21 cellular contexts compared by ENCODE assay signal in genomic region chr19:18798384-18799352, GRCh38. TPM values are rescaled to one million over a fixed set of nuclear protein-coding genes. Genes with fewer than 3 reads are reported as not detected.
DNase-seq lines count a peak whose midpoint lies in the region; FAIRE-seq and TF ChIP-seq lines count a peak whose summit lies in the region.
"Had no signal": no experiment of that assay in that cellular context is flagged by ENCODE, and none has a peak within 500 bp of the region (broad histone marks: within the 10 kb centered on the region; RNA-seq: fewer than 3 reads in every experiment).

No MANE protein-coding gene starts in this region.

- H2BK120ac ChIP-seq in H1 (replicated peaks; ENCODE audit: low read depth, low read length) = no peak overlapping the region

- H4K91ac ChIP-seq in H1 (replicated peaks; ENCODE audit: insufficient read length, low read length) = no peak overlapping the region

- H3K36me3 Mint-ChIP-seq in HFFc6 (ENCODE audit: low read depth) (no peaks in the 10 kb centered on the region), neural progenitor cell (no peaks in the 10 kb centered on the region)
- H3K36me3 Mint-ChIP-seq: stimulated activated effector memory CD8-positive, alpha-beta T cell treated with anti-CD3 and anti-CD28 coated beads, Interleukin-12 subunit alpha, Interleukin-12 subunit beta, amount 100 ng/mL, for 72 hours had no signal

- H3K36me3 ChIP-seq in H1 (ENCODE audit: control insufficient read depth in 2 of 4, insufficient read depth in 4 of 4, low read length in 3 of 4) = no peaks in the 10 kb centered on the region
- no peaks in the 10 kb centered on the region for H3K36me3 ChIP-seq in neural progenitor cell
- no peaks in the 10 kb centered on the region for H3K36me3 ChIP-seq in MM.1S (replicated peaks; ENCODE audit: insufficient read depth, low read length)
- no peaks in the 10 kb centered on the region for H3K36me3 ChIP-seq in uterus
- H3K36me3 ChIP-seq: ascending aorta had no signal

- H2BK15ac ChIP-seq in H1 (ENCODE audit: low read length) = peak overlapping the region; percentile 21; the same call in 1 of the 2 replicates

- no peak for TF ChIP-seq EP300 in H1 (IDR thresholded peaks at IDR 0.05; ENCODE audit: borderline replicate concordance in 1 of 2, low read depth in 2 of 2, low read length in 2 of 2)

- DNase-seq in COLO668 (lab: John Stamatoyannopoulos, UW; ENCODE audit: unreplicated experiment) = peak; percentile 66
- no peak for DNase-seq in HFFc6
- DNase-seq in H1 (ENCODE audit: low read depth in 1 of 2, low spot score in 2 of 2) = no peak
- DNase-seq in neural progenitor cell (ENCODE audit: low spot score) = peak; percentile 34
- DNase-seq in cardiac septum (ENCODE audit: low spot score) = no peak
- no peak for DNase-seq in MM.1S
- DNase-seq in uterus = no peak
- DNase-seq in T-helper 9 cell = no peak
- DNase-seq: activated CD8-positive, alpha-beta memory T cell treated with anti-CD3 and anti-CD28 coated beads, Interleukin-2, amount 50 U/mL, for 4 hours; AML-193; DMS79; erythroblast; GOT3; kidney glomerular epithelial cell; midbrain; occipital lobe; Right ventricle myocardium superior; T-helper 2 cell had no signal

- H3K4me1 Mint-ChIP-seq in HFFc6 (ENCODE audit: low read depth) (peaks cover 6% of the 10 kb centered on the region; the same call in 1 of the 2 replicates), neural progenitor cell (peaks cover 8% of the 10 kb centered on the region)
- H3K4me1 Mint-ChIP-seq: stimulated activated effector memory CD8-positive, alpha-beta T cell treated with anti-CD3 and anti-CD28 coated beads, Interleukin-12 subunit alpha, Interleukin-12 subunit beta, amount 100 ng/mL, for 72 hours had no signal

- peaks cover 0 to 14% of the 10 kb centered on the region in 2 experiments for H4K20me1 ChIP-seq in H1 (replicated peaks in 1 of 2; ENCODE audit: control insufficient read depth in 1 of 2, insufficient read depth in 2 of 2, low read length in 2 of 2)
- H4K20me1 ChIP-seq in neural progenitor cell (ENCODE audit: low read depth) = no peaks in the 10 kb centered on the region
- H4K20me1 ChIP-seq in MM.1S (ENCODE audit: insufficient read depth, low read length) = no peaks in the 10 kb centered on the region

- H3K56ac ChIP-seq in H1 (replicated peaks; ENCODE audit: insufficient read length, low read depth, low read length) = no peak overlapping the region

- H3K18ac ChIP-seq in H1 (ENCODE audit: extremely low read depth, low read length) = no peak overlapping the region; the same call in 1 of the 2 replicates

- H2BK12ac ChIP-seq in H1 (ENCODE audit: low read depth, low read length) = no peak overlapping the region

- H3K27ac Mint-ChIP-seq in HFFc6 = no peak overlapping the region
- no peak overlapping the region for H3K27ac Mint-ChIP-seq in neural progenitor cell
- H3K27ac Mint-ChIP-seq: dendritic cell treated with granulocyte-macrophage colony-stimulating factor and Interleukin-4, amounts not matched to agents 40 ng/mL and 50 ng/mL, for 4 days; stimulated activated effector memory CD8-positive, alpha-beta T cell treated with anti-CD3 and anti-CD28 coated beads, Interleukin-12 subunit alpha, Interleukin-12 subunit beta, amount 100 ng/mL, for 72 hours had no signal

- FAIRE-seq in H1 (lab: Jason Lieb, UNC) = no peak

- H3K9me3 Mint-ChIP-seq in HFFc6 (no peaks in the 10 kb centered on the region), neural progenitor cell (no peaks in the 10 kb centered on the region)
- H3K9me3 Mint-ChIP-seq: dendritic cell treated with granulocyte-macrophage colony-stimulating factor and Interleukin-4, amounts not matched to agents 40 ng/mL and 50 ng/mL, for 4 days; stimulated activated effector memory CD8-positive, alpha-beta T cell treated with anti-CD3 and anti-CD28 coated beads, Interleukin-12 subunit alpha, Interleukin-12 subunit beta, amount 100 ng/mL, for 72 hours had no signal

- H3K14ac ChIP-seq in H1 (ENCODE audit: insufficient read length) = no peak overlapping the region

- WGBS in H1 (ENCODE audit: extremely low coverage in 1 of 2, insufficient coverage in 1 of 2, insufficient read length in 1 of 2, insufficient replicate concordance in 2 of 2, low coverage in 1 of 2, low lambda C conversion rate in 2 of 2, missing lambda C conversion rate in 1 of 2), 2 experiments = 65% methylated on average over 22 of the region's 22 CpGs; no CpG with 5 or more reads in 1 of the 2 experiments

- no peak overlapping the region for H4K5ac ChIP-seq in H1 (ENCODE audit: insufficient read length, low read depth, low read length)

- H3K23ac ChIP-seq in H1 (ENCODE audit: insufficient read length) = no peak overlapping the region

- POLR2A ChIA-PET in H1 (lab: Charles Lee; ENCODE audit: partially characterized antibody) = interaction anchor here (0.8 to 1.2 kb wide), 3 partner anchors 9 to 348 kb away, joined by 3 read pairs; no protein-coding TSS in a partner anchor

- no peak overlapping the region; the same call in 1 of the 2 replicates for H4K8ac ChIP-seq in H1 (ENCODE audit: extremely low read depth, insufficient read depth, low read length)

- TF ChIP-seq RAD21 in H1 (IDR thresholded peaks at IDR 0.05 in 1 of 2, conservative IDR thresholded peaks at IDR 0.05 in 1 of 2; ENCODE audit: low read depth in 2 of 2, low read length in 2 of 2) = peak; percentile 17 to 52; a peak in 3 of 4 replicates

- TF ChIP-seq POLR2A in H1 (IDR thresholded peaks at IDR 0.05; ENCODE audit: control extremely low read depth in 1 of 2, low read depth in 2 of 2, low read length in 2 of 2) (no peak), uterus (IDR thresholded peaks at IDR 0.05) (no peak)

- H3K9ac ChIP-seq in H1 (replicated peaks in 1 of 4; ENCODE audit: extremely low read depth in 1 of 4, low read depth in 3 of 4, low read length in 3 of 4) (no peak overlapping the region), neural progenitor cell (no peak overlapping the region), MM.1S (ENCODE audit: low read length) (no peak overlapping the region)

- no peak overlapping the region for H3K4ac ChIP-seq in H1 (replicated peaks; ENCODE audit: insufficient read length, low read depth, low read length)

- H3K27me3 ChIP-seq in H1 (replicated peaks in 1 of 4; ENCODE audit: control insufficient read depth in 3 of 4, extremely low read depth in 1 of 4, insufficient read depth in 3 of 4, low read length in 3 of 4) (peaks cover 4 to 48% (median 36%) of the 10 kb centered on the region in 4 experiments), neural progenitor cell (peaks cover 98% of the 10 kb centered on the region), MM.1S (replicated peaks; ENCODE audit: insufficient read depth, low read length) (peaks cover 86% of the 10 kb centered on the region), uterus (no peaks in the 10 kb centered on the region)
- H3K27me3 ChIP-seq: ascending aorta had no signal

- peaks cover 5% of the 10 kb centered on the region for H3F3A ChIP-seq in neural progenitor cell (ENCODE audit: low read depth)
- H3F3A ChIP-seq in MM.1S (ENCODE audit: insufficient read depth, low read length) = no peaks in the 10 kb centered on the region

- H3K4me1 ChIP-seq in H1 (replicated peaks in 1 of 4; ENCODE audit: control insufficient read depth in 3 of 4, insufficient read depth in 4 of 4, low read length in 3 of 4) (peaks cover 0 to 2% (median 0%) of the 10 kb centered on the region in 4 experiments; a peak in 2 of 7 replicates), neural progenitor cell (peaks cover 3% of the 10 kb centered on the region), MM.1S (ENCODE audit: low read length) (no peaks in the 10 kb centered on the region), uterus (no peaks in the 10 kb centered on the region)

- peaks cover 8% of the 10 kb centered on the region for H3K27me3 Mint-ChIP-seq in HFFc6 (ENCODE audit: insufficient read depth)
- peaks cover 39% of the 10 kb centered on the region for H3K27me3 Mint-ChIP-seq in neural progenitor cell (ENCODE audit: insufficient read depth, low read depth)

- H3K4me2 ChIP-seq in H1 (ENCODE audit: insufficient read depth in 1 of 2, low read depth in 2 of 2, low read length in 2 of 2) (no peak overlapping the region), neural progenitor cell (no peak overlapping the region), MM.1S (ENCODE audit: low read depth, low read length) (no peak overlapping the region)

- intact Hi-C loops in cardiac septum (cut with DNase I) (no loop called here), uterus (cut with DNase I; ENCODE audit: low total_unique reads) (no loop called here)

- H3K27ac ChIP-seq in H1 (ENCODE audit: low read depth, low read length) (no peak overlapping the region), neural progenitor cell (no peak overlapping the region), MM.1S (ENCODE audit: low read length) (no peak overlapping the region), uterus (no peak overlapping the region)
- H3K27ac ChIP-seq: ascending aorta had no signal

- CTCF ChIA-PET in H1 (lab: Charles Lee; ENCODE audit: partially characterized antibody) = interaction anchor here (0.9 to 3.2 kb wide), 12 partner anchors 9 to 519 kb away, joined by 3 to 22 read pairs (median 4); partner anchors contain the start of gene UPF1

- no peaks in the 10 kb centered on the region for H3K79me1 ChIP-seq in H1 (ENCODE audit: low read depth, low read length)

- no peaks in the 10 kb centered on the region for H3K9me3 ChIP-seq in H1 (ENCODE audit: insufficient read depth in 2 of 2, low read depth in 1 of 2, low read length in 1 of 2)
- H3K9me3 ChIP-seq in neural progenitor cell (ENCODE audit: low read depth) = no peaks in the 10 kb centered on the region
- H3K9me3 ChIP-seq in MM.1S (replicated peaks; ENCODE audit: insufficient read depth, low read length) = no peaks in the 10 kb centered on the region
- no peaks in the 10 kb centered on the region for H3K9me3 ChIP-seq in uterus
- H3K9me3 ChIP-seq: ascending aorta had no signal

- H3K4me3 ChIP-seq in H1 (ENCODE audit: extremely low read depth in 1 of 4, insufficient read depth in 2 of 4, low read depth in 3 of 4, low read length in 4 of 4) (no peak overlapping the region), neural progenitor cell (no peak overlapping the region), MM.1S (ENCODE audit: low read length) (no peak overlapping the region), uterus (no peak overlapping the region)
- H3K4me3 ChIP-seq: ascending aorta had no signal

- no peak overlapping the region for H2BK20ac ChIP-seq in H1 (ENCODE audit: low read length)

- H3K79me2 ChIP-seq in H1 (ENCODE audit: control insufficient read depth in 1 of 2, insufficient read depth in 2 of 2, low read length in 2 of 2) = no peaks in the 10 kb centered on the region
- H3K79me2 ChIP-seq in neural progenitor cell (ENCODE audit: low read depth) = no peaks in the 10 kb centered on the region
- no peaks in the 10 kb centered on the region for H3K79me2 ChIP-seq in MM.1S (ENCODE audit: low read length)

- no peaks in the 10 kb centered on the region for H3K9me2 ChIP-seq in MM.1S (replicated peaks; ENCODE audit: insufficient read depth, low read length)

- H2BK5ac ChIP-seq in H1 (ENCODE audit: low read depth, low read length) = no peak overlapping the region

- no peak overlapping the region for H2AFZ ChIP-seq in H1 (ENCODE audit: low read length)
- no peak overlapping the region for H2AFZ ChIP-seq in neural progenitor cell (replicated peaks)
- H2AFZ ChIP-seq in MM.1S (ENCODE audit: low read length) = no peak overlapping the region

- TF ChIP-seq CTCF in HFFc6 (IDR thresholded peaks at IDR 0.05) = peak; percentile 17; the same call in 1 of the 2 replicates
- peak; percentile 41 to 50 (median 45) for TF ChIP-seq CTCF in H1 (IDR thresholded peaks at IDR 0.05; ENCODE audit: control extremely low read depth in 1 of 3, insufficient read depth in 1 of 3, low read depth in 1 of 3, low read length in 3 of 3)
- TF ChIP-seq CTCF in neural progenitor cell (IDR thresholded peaks at IDR 0.05) = no peak
- no peak for TF ChIP-seq CTCF in MM.1S (IDR thresholded peaks at IDR 0.05; ENCODE audit: low read length)
- no peak for TF ChIP-seq CTCF in uterus (IDR thresholded peaks at IDR 0.05)

- H2AK5ac ChIP-seq in H1 (ENCODE audit: low read depth, low read length) = no peak overlapping the region

- H3K4me3 Mint-ChIP-seq in HFFc6 (no peak overlapping the region), neural progenitor cell (no peak overlapping the region)
- H3K4me3 Mint-ChIP-seq: dendritic cell treated with granulocyte-macrophage colony-stimulating factor and Interleukin-4, amounts not matched to agents 40 ng/mL and 50 ng/mL, for 4 days; stimulated activated effector memory CD8-positive, alpha-beta T cell treated with anti-CD3 and anti-CD28 coated beads, Interleukin-12 subunit alpha, Interleukin-12 subunit beta, amount 100 ng/mL, for 72 hours had no signal

- peaks cover 11% of the 10 kb centered on the region; the same call in 1 of the 2 replicates for H3K23me2 ChIP-seq in H1 (ENCODE audit: low read depth, low read length)

RNA-seq across cellular contexts. Expression of gene COMP, which starts 7.6 kb away (rescaled TPM):
- 1 to 10 TPM in 3 of 6 experiments, under 1 TPM in 3; 0.67 to 6.1 (median 0.98) TPM for total RNA-seq in HFFc6 (2021; fragmentation: NEBNext Ultra II Directional; extraction: Animal tissue kit (Norgen Biotek cat#: 25700))
- 0.17 and 0.25 TPM in 2 replicates for total RNA-seq in H1 (2021; fragmentation: NEBNext Ultra II Directional; extraction: Animal tissue kit (Norgen Biotek cat#: 25700))
- polyA plus RNA-seq in H1 (2011; rRNA removed) = 0.17 and 0.35 TPM in 2 replicates
- 0.37 TPM for polyA plus RNA-seq in H1 (2011; cell fraction: cytosol; rRNA removed)
- polyA plus RNA-seq in H1 (2011; cell fraction: nucleus; rRNA removed) = 0.91 TPM
- 0.09 to 0.24 TPM (median 0.16 TPM) in 3 of 4 replicates, not detected in the other for polyA plus RNA-seq in H1 (2012, experiment 1 of 2)
- 0.09 TPM for polyA plus RNA-seq in H1 (2012, experiment 2 of 2)
- 0.16 TPM for polyA plus RNA-seq in H1 (2013, experiment 1 of 2)
- 0.15 TPM for polyA plus RNA-seq in H1 (2013, experiment 2 of 2)
- 0.19 and 0.29 TPM in 2 replicates for polyA minus RNA-seq in H1 (2011; rRNA and poly(A)+ RNA removed)
- not detected for polyA minus RNA-seq in H1 (2011; cell fraction: cytosol; rRNA and poly(A)+ RNA removed)
- not detected for polyA minus RNA-seq in H1 (2011; cell fraction: nucleus; rRNA and poly(A)+ RNA removed)
- total RNA-seq in neural progenitor cell (ENCODE audit: low replicate concordance) (not detected in 2 replicates), cardiac septum (31.8 TPM), uterus (under 1 TPM in 1 of 4 donors, not detected in 3; 0.76 TPM)
- total RNA-seq: occipital lobe, Right ventricle myocardium superior had no signal

RNA-seq across cellular contexts. Expression of gene UPF1, which starts 33.1 kb away (rescaled TPM):
- total RNA-seq in HFFc6 (2021; fragmentation: NEBNext Ultra II Directional; extraction: Animal tissue kit (Norgen Biotek cat#: 25700)) = 10 to 100 TPM; 46.3 to 54.7 (median 51.4) TPM
- total RNA-seq in H1 (2021; fragmentation: NEBNext Ultra II Directional; extraction: Animal tissue kit (Norgen Biotek cat#: 25700)) = 62.0 and 64.6 TPM in 2 replicates
- polyA plus RNA-seq in H1 (2011; rRNA removed) = 46.4 and 77.0 TPM in 2 replicates
- 21.2 TPM for polyA plus RNA-seq in H1 (2011; cell fraction: cytosol; rRNA removed)
- polyA plus RNA-seq in H1 (2011; cell fraction: nucleus; rRNA removed) = 103 TPM
- polyA plus RNA-seq in H1 (2012, experiment 1 of 2) = 27.7 to 47.4 TPM (median 46.0 TPM) in 4 replicates
- polyA plus RNA-seq in H1 (2012, experiment 2 of 2) = 32.1 TPM
- polyA plus RNA-seq in H1 (2013, experiment 1 of 2) = 28.2 TPM
- polyA plus RNA-seq in H1 (2013, experiment 2 of 2) = 27.5 TPM
- polyA minus RNA-seq in H1 (2011; rRNA and poly(A)+ RNA removed) = 70.9 and 84.6 TPM in 2 replicates
- 56.1 TPM for polyA minus RNA-seq in H1 (2011; cell fraction: cytosol; rRNA and poly(A)+ RNA removed)
- polyA minus RNA-seq in H1 (2011; cell fraction: nucleus; rRNA and poly(A)+ RNA removed) = 58.3 TPM
- total RNA-seq in neural progenitor cell (ENCODE audit: low replicate concordance) (65.2 and 69.8 TPM in 2 replicates), cardiac septum (40.2 TPM), uterus (100 to 1,000 TPM in 1 of 4 donors, 10 to 100 TPM in 3; 17.9 to 105 (median 43.7) TPM)

Comparison
In these comparisons a context has a peak if more than half of its experiments do, and no peak if none do; other contexts are left out.
1. DNase-seq: peak in COLO668 (single experiment) and neural progenitor cell (single experiment); none in HFFc6 (single experiment), H1 (0 of 2), cardiac septum (single experiment), MM.1S (single experiment), uterus (0 of 2) and T-helper 9 cell (single experiment).
2. CTCF ChIP-seq: peak in HFFc6 (single experiment) and H1 (3 of 3); none in neural progenitor cell (single experiment), MM.1S (single experiment) and uterus (0 of 4).